ENCODE assay signal across 8 cellular contexts in the genomic region with DNA sequence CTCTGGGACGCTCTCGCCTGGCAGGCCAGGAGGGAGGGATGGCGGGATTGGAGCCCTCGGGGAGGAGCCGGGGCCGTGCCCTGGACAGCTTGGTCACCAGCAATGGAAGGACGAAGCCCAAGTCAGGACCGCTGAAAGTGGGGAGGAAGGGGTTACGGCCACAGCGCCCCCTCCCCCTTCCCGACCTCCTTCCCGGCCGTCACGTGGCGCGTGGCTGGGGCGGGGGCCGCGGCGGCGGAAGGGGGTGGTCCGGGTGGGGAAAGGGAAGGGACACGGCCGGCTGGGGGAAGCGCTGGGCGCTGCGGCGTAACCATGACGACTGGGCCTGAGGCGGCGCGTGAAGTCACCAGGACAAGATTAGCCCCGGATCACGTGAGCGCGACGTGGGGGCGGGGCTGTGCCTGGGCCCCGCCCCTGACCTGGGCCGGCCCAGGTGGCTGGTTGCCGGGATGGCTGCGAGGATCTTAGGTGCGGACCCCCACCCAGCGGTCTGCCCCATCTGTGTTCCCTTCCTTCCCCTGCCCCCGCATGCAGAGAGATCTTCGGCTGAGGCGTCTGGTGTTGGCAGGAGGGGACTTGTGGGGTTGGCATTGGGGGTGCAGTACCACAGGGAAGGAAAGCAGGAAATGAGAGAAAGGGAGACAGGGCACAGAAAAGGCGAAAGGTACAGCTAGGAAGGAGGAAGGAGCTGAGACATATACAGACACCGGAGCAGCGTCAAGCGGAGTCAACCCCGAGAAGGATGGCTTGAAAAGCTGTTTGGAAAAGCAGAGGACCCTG. TPM values are rescaled to one million over a fixed set of nuclear protein-coding genes. Genes with fewer than 3 reads are reported as not detected.
DNase-seq lines count a peak whose midpoint lies in the region; ATAC-seq and TF ChIP-seq lines count a peak whose summit lies in the region.

No MANE protein-coding gene starts in this region.

- peaks cover 1% of the 10 kb centered on the region; the same call in 1 of the 2 replicates for H3K79me2 ChIP-seq in OCI-LY7 (ENCODE audit: insufficient read depth, low read depth, low read length)

- no peaks in the 10 kb centered on the region for H4K20me1 ChIP-seq in OCI-LY7 (ENCODE audit: insufficient read depth, low read length)

- CTCF ChIA-PET in OCI-LY7 (lab: Charles Lee; ENCODE audit: unreplicated experiment), result interaction anchor here (0.6 to 1.0 kb wide), 2 partner anchors 140 to 418 kb away, joined by 3 read pairs; no protein-coding TSS in a partner anchor

- ATAC-seq in GM21447 (IDR thresholded peaks at IDR 0.05; ENCODE audit: unreplicated experiment), result peak; percentile 91

- H3K4me3 ChIP-seq in OCI-LY7 (ENCODE audit: low read depth, low read length, poor library complexity, severe bottlenecking) (peak overlapping the region; percentile 69), mucosa of stomach (ENCODE audit: low read length) (peak overlapping the region; percentile 32)

- H3K9me2 ChIP-seq in OCI-LY7 (ENCODE audit: insufficient read depth, low read length), result no peaks in the 10 kb centered on the region

- H3K9me3 Mint-ChIP-seq in activated T-cell treated with anti-CD3 and anti-CD28 coated beads, Interleukin-2, amount 50 U/mL, for 24 hours, result no peaks in the 10 kb centered on the region

- H3K9me3 ChIP-seq in OCI-LY7 (ENCODE audit: low read length) (no peaks in the 10 kb centered on the region), mucosa of stomach (ENCODE audit: control insufficient read depth, low read length) (no peaks in the 10 kb centered on the region)

- peaks cover 30% of the 10 kb centered on the region for H3K4me1 Mint-ChIP-seq in activated T-cell treated with anti-CD3 and anti-CD28 coated beads, Interleukin-2, amount 50 U/mL, for 24 hours (ENCODE audit: low read depth)

- TF ChIP-seq POLR2A in erythroblast (IDR thresholded peaks at IDR 0.05; ENCODE audit: low read length), result peak; percentile 80

- peak overlapping the region; percentile 61; the same call in 1 of the 2 replicates for H2AFZ ChIP-seq in OCI-LY7 (ENCODE audit: low read length)

- H3K4me3 Mint-ChIP-seq in activated T-cell treated with anti-CD3 and anti-CD28 coated beads, Interleukin-2, amount 50 U/mL, for 24 hours, result peak overlapping the region; percentile 82

- in situ Hi-C loops in Caki2 (cut with HindIII; ENCODE audit: low pct_unique_long_range_greater_than_20kb, low sequenced_read_pairs), result no loop called here

- H3K36me3 Mint-ChIP-seq in activated T-cell treated with anti-CD3 and anti-CD28 coated beads, Interleukin-2, amount 50 U/mL, for 24 hours (ENCODE audit: low read depth), result peaks cover 6% of the 10 kb centered on the region

- peak overlapping the region; percentile 75 for H3K9ac ChIP-seq in mucosa of stomach (ENCODE audit: low read length)

- H3K4me1 ChIP-seq in OCI-LY7 (ENCODE audit: insufficient read depth, low read length, poor library complexity, severe bottlenecking) (peaks cover 46% of the 10 kb centered on the region), mucosa of stomach (ENCODE audit: control insufficient read depth, insufficient read depth, low read length) (peaks cover 15% of the 10 kb centered on the region)

- peak overlapping the region; percentile 89 for H3K27ac Mint-ChIP-seq in activated T-cell treated with anti-CD3 and anti-CD28 coated beads, Interleukin-2, amount 50 U/mL, for 24 hours

- no peaks in the 10 kb centered on the region for H3K27me3 Mint-ChIP-seq in activated T-cell treated with anti-CD3 and anti-CD28 coated beads, Interleukin-2, amount 50 U/mL, for 24 hours

- H3K36me3 ChIP-seq in OCI-LY7 (ENCODE audit: insufficient read depth, low read length) (peaks cover 1% of the 10 kb centered on the region; the same call in 1 of the 2 replicates), mucosa of stomach (ENCODE audit: control insufficient read depth, insufficient read depth, low read length) (no peaks in the 10 kb centered on the region)

- TF ChIP-seq CTCF in OCI-LY7 (conservative IDR thresholded peaks at IDR 0.05; ENCODE audit: low read length), result peak; percentile 28

- POLR2A ChIA-PET in OCI-LY7 (lab: Charles Lee), result interaction anchor here (0.5 to 1.7 kb wide), 9 partner anchors 9 to 1813 kb away, joined by 3 to 15 read pairs (median 5); a partner anchor contains a TSS

- intact Hi-C loops in OCI-LY7 (cut with micrococcal nuclease; ENCODE audit: unreplicated experiment), result no loop called here

- BruUV-seq in OCI-LY7 (replicated peaks; lab: Mats Ljungman, UMichigan), result no TSS peak

- H3K27ac ChIP-seq in OCI-LY7 (ENCODE audit: low read depth, low read length, poor library complexity, severe bottlenecking), result peak overlapping the region; percentile 58

- peak overlapping the region; percentile 86 for H3K4me2 ChIP-seq in OCI-LY7 (ENCODE audit: low read length)

- H3K27me3 ChIP-seq in mucosa of stomach (ENCODE audit: control insufficient read depth, insufficient read depth, low read length), result no peaks in the 10 kb centered on the region

- DNase-seq in Caki2 (ENCODE audit: low read depth), result peak; percentile 90
- DNase-seq in HuH-7.5 (ENCODE audit: low spot score), result peak; percentile 87
- peak; percentile 90 for DNase-seq in OCI-LY7 (ENCODE audit: low spot score)
- DNase-seq in activated T-cell treated with anti-CD3 and anti-CD28 coated beads, Interleukin-2, amount 50 U/mL, for 24 hours, result peak; percentile 90
- peak; percentile 91 to 94 for DNase-seq in erythroblast (lab: John Stamatoyannopoulos, UW)
- peak; percentile 60 to 77 for DNase-seq in stimulated activated CD8-positive, alpha-beta memory T cell treated with anti-CD3 and anti-CD28 coated beads, Interleukin-4, amount 100 ng/mL, for 4 hours (ENCODE audit: low read depth in 2 of 2, low spot score in 1 of 2)

RNA-seq across cellular contexts. Expression of a gene that starts 6.2 kb away (rescaled TPM):
- 23.2 and 31.1 TPM in 2 replicates for total RNA-seq in Caki2 (2014; rRNA removed; shearing (Covaris generic); ENCODE audit: low replicate concordance)
- 7.2 TPM in 2 replicates for total RNA-seq in OCI-LY7 (2014; rRNA removed; shearing (Covaris generic))
- 13.4 and 13.7 TPM in 2 replicates for total RNA-seq in OCI-LY7 (2022)

RNA-seq across cellular contexts. Expression of a gene that starts 8.1 kb away (rescaled TPM):
- total RNA-seq in Caki2 (2014; rRNA removed; shearing (Covaris generic); ENCODE audit: low replicate concordance), result 101 and 110 TPM in 2 replicates
- 49.1 and 62.6 TPM in 2 replicates for total RNA-seq in OCI-LY7 (2014; rRNA removed; shearing (Covaris generic))
- 41.8 and 45.9 TPM in 2 replicates for total RNA-seq in OCI-LY7 (2022)

RNA-seq across cellular contexts. Expression of a gene that starts 14.3 kb away (rescaled TPM):
- not detected in 2 replicates for total RNA-seq in Caki2 (2014; rRNA removed; shearing (Covaris generic); ENCODE audit: low replicate concordance)
- not detected in 2 replicates for total RNA-seq in OCI-LY7 (2014; rRNA removed; shearing (Covaris generic))
- not detected in 2 replicates for total RNA-seq in OCI-LY7 (2022)

RNA-seq across cellular contexts. Expression of a gene that starts 41.1 kb away (rescaled TPM):
- total RNA-seq in Caki2 (2014; rRNA removed; shearing (Covaris generic); ENCODE audit: low replicate concordance), result 190 and 201 TPM in 2 replicates
- total RNA-seq in OCI-LY7 (2014; rRNA removed; shearing (Covaris generic)), result 183 and 209 TPM in 2 replicates
- 1,015 and 1,037 TPM in 2 replicates for total RNA-seq in OCI-LY7 (2022)

RNA-seq across cellular contexts. Expression of a gene that starts 51.5 kb away (rescaled TPM):
- total RNA-seq in Caki2 (2014; rRNA removed; shearing (Covaris generic); ENCODE audit: low replicate concordance), result 151 and 174 TPM in 2 replicates
- 54.1 and 83.9 TPM in 2 replicates for total RNA-seq in OCI-LY7 (2014; rRNA removed; shearing (Covaris generic))
- total RNA-seq in OCI-LY7 (2022), result 219 and 230 TPM in 2 replicates

Comparison
In these comparisons a context has a peak if more than half of its experiments do, and no peak if none do; other contexts are left out.
1. Peak in every context shown above with its lines: DNase-seq, ATAC-seq, H3K4me3 ChIP-seq and H3K27ac ChIP-seq.